ENCODE assay signal across 8 cellular contexts in genomic region chr9:93450817-93451761, GRCh38. TPM values are rescaled to one million over a fixed set of nuclear protein-coding genes. Genes with fewer than 3 reads are reported as not detected.
DNase-seq lines count a peak whose midpoint lies in the region; ATAC-seq and TF ChIP-seq lines count a peak whose summit lies in the region.

Gene FAM120A, plus strand, starts transcription at chr9:93451685. Its CDS starts 231 bp downstream, at chr9:93451916.

- TF ChIP-seq POLR2A in GM10847 (IDR thresholded peaks at IDR 0.05; ENCODE audit: extremely low read depth, insufficient read length), result peak; percentile 67
- TF ChIP-seq POLR2A in prostate gland (IDR thresholded peaks at IDR 0.05), result peak; percentile 90

- peaks cover 24% of the 10 kb centered on the region for H3K4me1 Mint-ChIP-seq in T-helper 17 cell

- peak within 1 kb of the TSS; percentile 94 for H3K4me3 ChIP-seq in left ventricle myocardium inferior
- peak within 1 kb of the TSS; percentile 79 to 84 for H3K4me3 ChIP-seq in prostate gland
- peak within 1 kb of the TSS; percentile 99 for H3K4me3 ChIP-seq in urinary bladder (ENCODE audit: low read depth, low read length)

- TF ChIP-seq CTCF in left ventricle myocardium inferior (IDR thresholded peaks at IDR 0.05; ENCODE audit: borderline replicate concordance), result no peak
- TF ChIP-seq CTCF in prostate gland (IDR thresholded peaks at IDR 0.05), result no peak

- H3K27me3 Mint-ChIP-seq in T-helper 17 cell, result no peaks in the 10 kb centered on the region

- peaks cover 13% of the 10 kb centered on the region for H3K36me3 Mint-ChIP-seq in T-helper 17 cell (ENCODE audit: low read depth)

- H3K4me1 ChIP-seq in left ventricle myocardium inferior, result peaks cover 63% of the 10 kb centered on the region
- H3K4me1 ChIP-seq in prostate gland (replicated peaks), result peaks cover 18% of the 10 kb centered on the region
- H3K4me1 ChIP-seq in urinary bladder (ENCODE audit: insufficient read depth), result no peaks in the 10 kb centered on the region

- H3K4me3 Mint-ChIP-seq in T-helper 17 cell, result peak within 1 kb of the TSS; percentile 99

- H3K27ac ChIP-seq in left ventricle myocardium inferior (replicated peaks) (peak within 1 kb of the TSS; percentile 98), prostate gland (peak within 1 kb of the TSS; percentile 94 to 95), urinary bladder (ENCODE audit: low read depth) (peak within 1 kb of the TSS; percentile 96)

- WGBS in prostate gland, result under 1% methylated on average over 73 of the region's 97 CpGs
- WGBS in urinary bladder, result under 1% methylated on average over 97 of the region's 97 CpGs

- intact Hi-C loops in left ventricle myocardium inferior (cut with micrococcal nuclease) (no loop called here), prostate gland (cut with DNase I) (loop anchor here (10.0 kb wide), 1 partner anchor 316 kb away; the partner anchor contains the start of gene NINJ1)

- no peaks in the 10 kb centered on the region for H3K9me3 ChIP-seq in T-helper 17 cell (ENCODE audit: control insufficient read depth, low read length, poor library complexity, severe bottlenecking)
- no peaks in the 10 kb centered on the region for H3K9me3 ChIP-seq in left ventricle myocardium inferior (replicated peaks)
- no peaks in the 10 kb centered on the region for H3K9me3 ChIP-seq in prostate gland

- H3K36me3 ChIP-seq in left ventricle myocardium inferior (peaks cover 39% of the 10 kb centered on the region), prostate gland (peaks cover 0 to 3% of the 10 kb centered on the region in 2 donors), urinary bladder (ENCODE audit: insufficient read depth) (no peaks in the 10 kb centered on the region)

- ATAC-seq in HG02571 (IDR thresholded peaks at IDR 0.05; ENCODE audit: unreplicated experiment), result peak; percentile 48
- peak; percentile 78 for ATAC-seq in T-helper 17 cell

- DNase-seq in NCI-H1048 (lab: John Stamatoyannopoulos, UW), result peak; percentile 68
- peak; percentile 63 to 80 (median 76) for DNase-seq in T-helper 17 cell
- DNase-seq in amygdala (lab: John Stamatoyannopoulos, UW), result peak in 48 of 56 donors; percentile 13 to 78 (median 58)
- DNase-seq in left ventricle myocardium inferior, result peak; percentile 73
- peak; percentile 66 for DNase-seq in prostate gland (ENCODE audit: low spot score)

- H3K27me3 ChIP-seq in left ventricle myocardium inferior (ENCODE audit: low read depth), result no peaks in the 10 kb centered on the region
- no peaks in the 10 kb centered on the region for H3K27me3 ChIP-seq in prostate gland (replicated peaks; ENCODE audit: insufficient read depth)

- peak within 1 kb of the TSS; percentile 97 for H3K27ac Mint-ChIP-seq in T-helper 17 cell

RNA-seq across cellular contexts. Expression of gene FAM120A, which starts in this region (rescaled TPM):
- total RNA-seq in T-helper 17 cell (10 to 100 TPM; 76.9 to 83.6 TPM), left ventricle myocardium inferior (104 TPM), prostate gland (10 to 100 TPM; 86.3 to 90.6 TPM), urinary bladder (101 TPM)
- 67.9 TPM for polyA plus RNA-seq in urinary bladder

Comparison
In these comparisons a context has a peak if more than half of its experiments do, and no peak if none do; other contexts are left out.
1. Peak in every context shown above with its lines: DNase-seq, ATAC-seq, H3K4me3 ChIP-seq and H3K27ac ChIP-seq.